In the genomic region with DNA sequence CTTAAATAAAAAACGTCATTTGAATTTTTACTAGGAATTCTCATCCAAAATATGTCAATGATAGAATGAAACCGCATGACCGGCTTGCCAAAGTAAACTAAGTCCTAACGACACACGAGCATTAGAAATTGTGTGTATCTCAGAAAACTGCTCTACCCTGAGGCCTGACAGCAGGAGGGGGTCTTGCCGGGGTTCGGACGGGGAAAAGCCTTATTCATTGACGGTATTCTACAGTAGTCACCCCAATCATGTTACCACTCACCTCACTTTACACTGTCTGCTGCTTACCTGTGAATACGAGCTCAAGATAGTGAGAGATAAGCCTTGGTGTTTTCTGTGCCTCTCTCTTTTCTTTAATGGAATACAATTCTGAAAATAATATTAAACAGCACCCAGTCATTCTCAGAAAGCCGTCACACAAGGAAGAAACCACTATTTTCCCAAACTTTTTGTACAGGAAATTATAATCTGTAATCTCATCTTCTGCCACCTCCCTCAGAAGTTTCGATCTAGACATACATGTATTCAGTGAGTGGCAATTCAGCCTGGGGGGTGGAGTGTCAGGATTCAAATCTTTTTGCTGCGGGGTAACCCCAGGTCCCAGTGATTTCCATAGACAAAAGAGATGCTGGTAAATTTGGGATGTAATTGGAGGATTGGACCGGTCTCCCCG, we compare ENCODE assay signal across 8 cellular contexts. TPM values are rescaled to one million over a fixed set of nuclear protein-coding genes. Genes with fewer than 3 reads are reported as not detected.
A peak's percentile ranks its signal among the peaks of the same experiment; 100 is the strongest.
DNase-seq lines count a peak whose midpoint lies in the region; ATAC-seq and TF ChIP-seq lines count a peak whose summit lies in the region.

No MANE protein-coding gene starts in this region.

- in situ Hi-C loops in Panc1 (cut with HindIII; ENCODE audit: low pct_unique_long_range_greater_than_20kb, low sequenced_read_pairs): no loop called here

- no TSS peak for BruUV-seq in Panc1 (replicated peaks; lab: Mats Ljungman, UMichigan)

- intact Hi-C loops in Panc1 (cut with micrococcal nuclease; ENCODE audit: unreplicated experiment): loop anchor here (10.0 kb wide), 3 partner anchors 190 to 840 kb away; no protein-coding TSS in a partner anchor
- intact Hi-C loops in right cardiac atrium (cut with DNase I): loop anchor here in 3 of 4 donors (2.0 to 10.0 kb wide), 6 partner anchors 90 to 577 kb away; no protein-coding TSS in a partner anchor

- no peak for TF ChIP-seq POLR2A in suprapubic skin (IDR thresholded peaks at IDR 0.05)

- no peak for TF ChIP-seq EP300 in suprapubic skin (IDR thresholded peaks at IDR 0.05)

- CTCF ChIA-PET in Panc1 (lab: Charles Lee): no interaction called here

- WGBS in right cardiac atrium: 55% methylated on average over 15 of the region's 15 CpGs
- 46% methylated on average over 15 of the region's 15 CpGs for WGBS in suprapubic skin

- no peak for TF ChIP-seq CTCF in Panc1 (IDR thresholded peaks at IDR 0.05)
- no peak for TF ChIP-seq CTCF in suprapubic skin (IDR thresholded peaks at IDR 0.05)

- H3K4me3 ChIP-seq in Panc1 (ENCODE audit: low read depth in 2 of 2, low read length in 2 of 2) (peak overlapping the region; percentile 72 to 91), right cardiac atrium (ENCODE audit: low read length) (peak overlapping the region; percentile 73), suprapubic skin (peak overlapping the region; percentile 77)

- H3K4me1 ChIP-seq in Panc1 (ENCODE audit: control insufficient read depth, insufficient read depth, low read length) (peaks cover 39% of the 10 kb centered on the region), right cardiac atrium (ENCODE audit: control insufficient read depth, insufficient read depth, low read length) (no peaks in the 10 kb centered on the region), suprapubic skin (peaks cover 59% of the 10 kb centered on the region)

- H3K27me3 ChIP-seq in Panc1 (ENCODE audit: control insufficient read depth, insufficient read depth, low read length) (no peaks in the 10 kb centered on the region), right cardiac atrium (ENCODE audit: control insufficient read depth, insufficient read depth) (no peaks in the 10 kb centered on the region), suprapubic skin (peaks cover 4% of the 10 kb centered on the region)

- H3K9me3 ChIP-seq in Panc1 (ENCODE audit: control insufficient read depth, insufficient read depth, low read depth, low read length) (no peaks in the 10 kb centered on the region), right cardiac atrium (ENCODE audit: control insufficient read depth, low read length) (no peaks in the 10 kb centered on the region), suprapubic skin (no peaks in the 10 kb centered on the region)

- H3K27ac ChIP-seq in Panc1 (ENCODE audit: low read length) (peak overlapping the region; percentile 77), right cardiac atrium (ENCODE audit: low read length) (no peak overlapping the region), suprapubic skin (no peak overlapping the region)

- ATAC-seq in Panc1 (no peak), right cardiac atrium (no peak), GM19467 (IDR thresholded peaks at IDR 0.05; ENCODE audit: unreplicated experiment) (no peak)

- no peaks in the 10 kb centered on the region for H3K36me3 ChIP-seq in Panc1 (ENCODE audit: control insufficient read depth, insufficient read depth, low read length)
- no peaks in the 10 kb centered on the region for H3K36me3 ChIP-seq in suprapubic skin

- peak; percentile 58 for DNase-seq in activated effector memory CD4-positive, alpha-beta T cell treated with anti-CD3 and anti-CD28 coated beads, Interleukin-2, amount 50 U/mL, for 16 hours
- DNase-seq in activated effector memory CD4-positive, alpha-beta T cell treated with Interleukin-2 at 50 U/mL for 16 hours: no peak
- no peak for DNase-seq in Panc1 (ENCODE audit: low read depth, low spot score)
- DNase-seq in right cardiac atrium: no peak
- no peak for DNase-seq in suprapubic skin (ENCODE audit: low spot score in 2 of 2)
- DNase-seq in amniotic stem cell (lab: John Stamatoyannopoulos, UW): no peak
- DNase-seq in SIG-M5 (lab: John Stamatoyannopoulos, UW): no peak

- POLR2A ChIA-PET in Panc1 (lab: Charles Lee): interaction anchor here (0.6 kb wide), 1 partner anchor 579 kb away, joined by 6 read pairs; no protein-coding TSS in a partner anchor

RNA-seq across cellular contexts. Expression of a gene that starts 0.5 kb away (rescaled TPM):
- total RNA-seq in Panc1 (2021; ENCODE audit: unreplicated experiment): 51.4 TPM
- 76.9 TPM for polyA plus RNA-seq in Panc1 (2012; ENCODE audit: insufficient read length)
- 1 to 10 TPM; 4.5 to 8.6 (median 6.5) TPM for total RNA-seq in right cardiac atrium
- polyA plus RNA-seq in right cardiac atrium: 8.8 TPM
- 10 to 100 TPM in 3 of 4 donors, 1 to 10 TPM in 1; 9.3 to 60.9 (median 26.9) TPM for total RNA-seq in suprapubic skin

RNA-seq across cellular contexts. Expression of a gene that starts 13.2 kb away (rescaled TPM):
- 72.9 TPM for total RNA-seq in Panc1 (2021; ENCODE audit: unreplicated experiment)
- 52.9 TPM for polyA plus RNA-seq in Panc1 (2012; ENCODE audit: insufficient read length)
- total RNA-seq in right cardiac atrium: 10 to 100 TPM; 15.8 to 23.4 (median 18.9) TPM
- 12.1 TPM for polyA plus RNA-seq in right cardiac atrium
- 10 to 100 TPM; 51.7 to 86.5 (median 56.6) TPM for total RNA-seq in suprapubic skin

RNA-seq across cellular contexts. Expression of a gene that starts 52.0 kb away (rescaled TPM):
- total RNA-seq in Panc1 (2021; ENCODE audit: unreplicated experiment): 70.1 TPM
- polyA plus RNA-seq in Panc1 (2012; ENCODE audit: insufficient read length): 69.9 TPM
- 10 to 100 TPM in 1 of 4 donors, 1 to 10 TPM in 3; 5.1 to 11.3 (median 8.5) TPM for total RNA-seq in right cardiac atrium
- 7.6 TPM for polyA plus RNA-seq in right cardiac atrium
- 1 to 10 TPM; 1.5 to 8.2 (median 4.7) TPM for total RNA-seq in suprapubic skin
